ENCODE assay signal across 8 cellular contexts in the genomic region with DNA sequence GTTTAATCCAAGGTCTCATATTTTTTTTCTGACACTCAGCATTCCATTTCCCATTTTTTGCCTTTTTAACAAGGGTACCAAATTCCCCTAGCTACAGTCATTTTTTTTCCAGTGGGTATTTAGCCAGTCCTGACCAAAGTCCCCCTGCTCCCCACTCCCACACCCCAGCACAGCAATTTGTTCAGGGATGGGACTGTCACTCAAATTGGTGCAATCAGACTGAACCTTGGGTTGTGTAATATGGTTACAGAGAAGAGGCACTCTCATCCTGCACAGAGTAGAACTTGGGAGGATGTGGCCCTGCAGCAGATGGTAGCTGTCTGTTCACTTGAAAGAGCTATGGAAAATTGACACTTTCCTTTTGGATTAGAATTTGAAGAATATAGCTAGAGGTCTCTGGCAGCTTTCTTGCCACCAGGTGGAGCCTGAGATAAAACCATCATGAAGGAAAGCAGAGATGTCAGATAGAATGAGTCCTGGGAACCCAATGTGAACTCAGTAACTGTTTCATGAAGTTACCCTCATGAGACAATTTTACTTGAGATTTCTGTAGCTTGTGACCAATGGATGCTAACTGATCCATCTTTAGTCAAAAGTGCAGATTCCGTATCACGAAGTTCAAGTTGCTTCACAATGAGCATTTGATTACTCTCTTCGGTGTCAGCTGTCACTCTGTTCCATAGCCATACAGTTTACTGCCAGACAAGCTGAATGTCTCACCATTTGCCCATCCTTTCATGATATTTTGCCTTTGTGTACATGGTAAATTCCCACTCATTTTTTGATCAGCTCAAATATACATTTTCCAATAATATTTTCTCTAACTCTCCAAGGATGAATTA.
A peak's percentile ranks its signal among the peaks of the same experiment; 100 is the strongest.
DNase-seq lines count a peak whose midpoint lies in the region; ATAC-seq lines count a peak whose summit lies in the region.

No MANE protein-coding gene starts in this region.

- no peak for ATAC-seq in HG03045 (IDR thresholded peaks at IDR 0.05; ENCODE audit: unreplicated experiment)
- ATAC-seq in HG02588 (IDR thresholded peaks at IDR 0.05; ENCODE audit: unreplicated experiment): no peak

- intact Hi-C loops in head of caudate nucleus (cut with DNase I): no loop called here

- in situ Hi-C loops in KBM-7 (cut with MboI; ENCODE audit: low pct_unique_long_range_greater_than_20kb, low sequenced_read_pairs): no loop called here

- DNase-seq in NCI-H2107 treated with DMSO at 0.1 percent for 48 hours (lab: John Stamatoyannopoulos, UW; ENCODE audit: unreplicated experiment): peak; percentile 21
- no peak for DNase-seq in NCI-H2107 (lab: John Stamatoyannopoulos, UW)
- peak; percentile 29 for DNase-seq in KBM-7
- peak; percentile 16 for DNase-seq in SHP77 treated with DMSO at 0.1 percent for 48 hours (lab: John Stamatoyannopoulos, UW)
- DNase-seq in head of caudate nucleus: peak in 35 of 42 donors; percentile 4 to 69 (median 39)
- DNase-seq in SKM-1 (lab: John Stamatoyannopoulos, UW; ENCODE audit: unreplicated experiment): no peak

Comparison
In these comparisons a context has a peak if more than half of its experiments do, and no peak if none do; other contexts are left out.
1. DNase-seq: peak in NCI-H2107 treated with DMSO at 0.1 percent for 48 hours (single experiment), KBM-7 (single experiment), SHP77 treated with DMSO at 0.1 percent for 48 hours (single experiment) and head of caudate nucleus (35 of 42); none in NCI-H2107 (single experiment) and SKM-1 (single experiment).